13 cellular contexts compared by ENCODE assay signal in genomic region chr1:45623972-45624371, GRCh38. TPM values are rescaled to one million over a fixed set of nuclear protein-coding genes. Genes with fewer than 3 reads are reported as not detected.
A peak's percentile ranks its signal among the peaks of the same experiment; 100 is the strongest.
DNase-seq lines count a peak whose midpoint lies in the region; ATAC-seq, FAIRE-seq and TF ChIP-seq lines count a peak whose summit lies in the region.
"Had no signal": no experiment of that assay in that cellular context is flagged by ENCODE, and none has a peak within 500 bp of the region (broad histone marks: within the 10 kb centered on the region; RNA-seq: fewer than 3 reads in every experiment).

CCDC17 (minus strand) TSS chr1:45624054; CDS start chr1:45623909, 145 bp downstream.

- H3K27ac ChIP-seq in PC-3 (ENCODE audit: low read length) (no peak within 1 kb of the TSS), osteoblast (ENCODE audit: low read depth, low read length) (no peak within 1 kb of the TSS)
- H3K27ac ChIP-seq: WERI-Rb-1 had no signal

- peaks cover 17% of the 10 kb centered on the region for H3K36me3 ChIP-seq in PC-3 (ENCODE audit: low read depth, low read length)
- H3K36me3 ChIP-seq in osteoblast (ENCODE audit: insufficient read depth, low read length): peaks cover 33% of the 10 kb centered on the region

- no peaks in the 10 kb centered on the region for H3K27me3 ChIP-seq in PC-3 (ENCODE audit: low read length)
- H3K27me3 ChIP-seq in osteoblast (ENCODE audit: insufficient read depth, low read length): no peaks in the 10 kb centered on the region

- peak; percentile 10 for DNase-seq in AG10803 (ENCODE audit: low read depth)
- DNase-seq in PC-3: no peak
- DNase-seq in osteoblast (ENCODE audit: insufficient read length, low spot score, missing footprints): peak; percentile 80
- no peak for DNase-seq in GM12891 (ENCODE audit: insufficient read length, low spot score)
- no peak for DNase-seq in RKO (ENCODE audit: low spot score)
- no peak for DNase-seq in LoVo (ENCODE audit: low spot score)
- DNase-seq: Karpas-422, NCI-H226, WERI-Rb-1 had no signal

- H2AFZ ChIP-seq in PC-3 (ENCODE audit: low read length) (no peak within 1 kb of the TSS), osteoblast (ENCODE audit: low read length) (no peak within 1 kb of the TSS)

- TF ChIP-seq CTCF in AG10803 (conservative IDR thresholded peaks at IDR 0.05; ENCODE audit: low read length) (no peak), PC-3 (conservative IDR thresholded peaks at IDR 0.05; ENCODE audit: low read depth, low read length) (no peak), osteoblast (IDR thresholded peaks at IDR 0.05; ENCODE audit: extremely low read depth, low read depth, low read length) (no peak)

- no peaks in the 10 kb centered on the region for H4K20me1 ChIP-seq in PC-3 (ENCODE audit: low read length)
- peaks cover 2% of the 10 kb centered on the region for H4K20me1 ChIP-seq in osteoblast (ENCODE audit: insufficient read depth, low read length)

- H3K4me3 ChIP-seq in AG10803 (ENCODE audit: low read length): no peak within 1 kb of the TSS
- H3K4me3 ChIP-seq in PC-3 (ENCODE audit: low read length): no peak within 1 kb of the TSS
- H3K4me3 ChIP-seq in osteoblast (ENCODE audit: insufficient read depth, low read length): no peak within 1 kb of the TSS

- POLR2A ChIA-PET in PC-3 (lab: Charles Lee; ENCODE audit: unreplicated experiment): no interaction called here

- H3K9me3 ChIP-seq in PC-3 (ENCODE audit: low read length): no peaks in the 10 kb centered on the region
- no peaks in the 10 kb centered on the region for H3K9me3 ChIP-seq in osteoblast (ENCODE audit: low read depth, low read length)

- H3K9me2 ChIP-seq in PC-3 (replicated peaks; ENCODE audit: low read length): no peaks in the 10 kb centered on the region

- no peaks in the 10 kb centered on the region for H3K79me2 ChIP-seq in PC-3 (ENCODE audit: low read length)
- H3K79me2 ChIP-seq in osteoblast (ENCODE audit: insufficient read depth, low read length): no peaks in the 10 kb centered on the region

- FAIRE-seq in GM12891 (lab: Jason Lieb, UNC): no peak
- FAIRE-seq: H54 had no signal

- intact Hi-C loops in PC-3 (cut with micrococcal nuclease): no loop called here

- H3K4me2 ChIP-seq in PC-3 (ENCODE audit: low read length): no peak within 1 kb of the TSS
- H3K4me2 ChIP-seq in osteoblast (ENCODE audit: insufficient read depth, low read length): peak within 1 kb of the TSS; percentile 23

- ATAC-seq in PC-3 (peak; percentile 5; the same call in 1 of the 2 replicates), esophagus mucosa (peak; percentile 5), GM18858 (IDR thresholded peaks at IDR 0.05; ENCODE audit: unreplicated experiment) (no peak)
- ATAC-seq: stimulated activated memory B cell treated with anti-CD40 and anti-IgM and Interleukin-4, amounts not matched to agents 10 μg/mL and 1 μg/mL and 100 μg/mL, for 72 hours had no signal

- H3F3A ChIP-seq in PC-3 (ENCODE audit: low read length, unreplicated experiment): no peaks in the 10 kb centered on the region

- H3K4me1 ChIP-seq in PC-3 (ENCODE audit: insufficient read depth, low read length) (no peaks in the 10 kb centered on the region), osteoblast (ENCODE audit: insufficient read depth, low read length) (no peaks in the 10 kb centered on the region)

- no peak within 1 kb of the TSS for H3K9ac ChIP-seq in PC-3 (ENCODE audit: low read length)

- CTCF ChIA-PET in PC-3 (lab: Charles Lee): interaction anchor here (0.5 kb wide), 1 partner anchor 321 kb away, joined by 6 read pairs; no protein-coding TSS in a partner anchor

- no peak for TF ChIP-seq POLR2A in GM12891 (IDR thresholded peaks at IDR 0.05; ENCODE audit: low read depth, low read length)

- no TSS peak for BruUV-seq in PC-3 (replicated peaks; lab: Mats Ljungman, UMichigan)

TF ChIP-seq in GM12891, 5 proteins besides CTCF, POLR2A, EP300 and RAD21:
- TF ChIP-seq TAF1 (IDR thresholded peaks at IDR 0.05; ENCODE audit: low read depth, low read length) (no peak), POLR2AphosphoS5 (IDR thresholded peaks at IDR 0.05; ENCODE audit: low read depth, low read length) (no peak), PAX5 (IDR thresholded peaks at IDR 0.05; ENCODE audit: insufficient read depth, low read length, severe bottlenecking) (no peak), SPI1 (IDR thresholded peaks at IDR 0.05; ENCODE audit: low read depth, low read length) (no peak), POU2F2 (IDR thresholded peaks at IDR 0.05; ENCODE audit: low read depth, low read length) (no peak)
TF ChIP-seq in GM12891: peak in this region for 0.

RNA-seq across cellular contexts. Expression of gene CCDC17, which starts in this region (rescaled TPM):
- total RNA-seq in PC-3 (2014; rRNA removed) (1.6 and 1.9 TPM in 2 replicates), esophagus mucosa (2.5 TPM), osteoblast (0.72 and 1.5 TPM in 2 replicates)
- 0.77 TPM for polyA plus RNA-seq in GM12891 (2012; ENCODE audit: low read depth, missing spikeins)

Comparison
In these comparisons a context has a peak if more than half of its experiments do, and no peak if none do; other contexts are left out.
1. DNase-seq: peak in AG10803 (single experiment) and osteoblast (single experiment); none in PC-3 (single experiment), GM12891 (single experiment), RKO (single experiment) and LoVo (single experiment).